Comparison of ENCODE assay signal across 1 cellular context in the genomic region with DNA sequence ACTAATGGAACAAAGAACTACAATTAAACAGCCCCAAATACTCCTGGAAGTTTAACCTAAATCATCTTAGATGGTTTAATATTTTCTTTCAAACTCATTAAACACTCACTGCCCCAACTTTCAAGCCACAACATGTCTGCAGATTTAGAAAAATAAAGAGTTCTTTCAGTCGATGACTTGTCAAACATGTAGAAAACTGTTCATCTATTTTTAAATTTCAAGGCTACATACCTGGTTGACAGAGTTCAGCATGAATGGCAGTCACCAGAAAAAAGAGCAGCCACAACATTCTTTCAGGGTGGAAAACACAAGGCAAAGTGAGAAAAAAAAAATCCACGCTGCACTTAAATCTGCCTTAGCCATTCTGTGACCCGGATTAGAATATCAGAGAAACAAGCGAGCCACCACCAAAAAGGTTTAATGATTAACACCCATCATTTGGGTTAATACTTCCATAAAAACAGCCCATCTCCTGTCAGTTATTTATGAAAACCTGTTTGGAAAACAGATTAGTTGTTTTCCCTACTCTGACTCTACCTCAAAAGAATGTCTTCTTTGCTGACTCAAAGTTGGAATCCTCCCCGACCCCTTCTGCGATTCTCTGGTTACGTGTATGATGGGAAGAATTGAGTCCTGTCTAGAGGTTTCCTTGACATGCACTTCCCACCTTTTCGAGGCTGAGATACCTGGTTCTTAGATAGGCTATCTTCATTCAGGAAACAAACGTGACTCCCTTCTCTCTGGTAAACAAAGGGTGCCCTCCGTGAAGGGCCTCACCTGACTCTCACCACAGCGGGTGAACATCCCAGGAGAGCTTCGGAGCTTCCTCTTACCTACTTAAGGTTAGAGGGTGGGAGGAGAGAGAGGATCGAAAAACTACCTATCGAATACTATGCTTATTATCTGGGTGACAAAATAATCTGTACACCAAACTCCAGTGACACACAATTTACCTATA.
TF ChIP-seq lines count a peak whose summit lies in the region.

A gene with protein sequence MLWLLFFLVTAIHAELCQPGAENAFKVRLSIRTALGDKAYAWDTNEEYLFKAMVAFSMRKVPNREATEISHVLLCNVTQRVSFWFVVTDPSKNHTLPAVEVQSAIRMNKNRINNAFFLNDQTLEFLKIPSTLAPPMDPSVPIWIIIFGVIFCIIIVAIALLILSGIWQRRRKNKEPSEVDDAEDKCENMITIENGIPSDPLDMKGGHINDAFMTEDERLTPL (minus strand): TSS at position 319 of the 958 bp plus-strand sequence. CDS start 30 bp downstream, at position 289.

TF ChIP-seq in H1, 55 proteins besides CTCF, POLR2A, EP300 and RAD21:
- TF ChIP-seq, protein P1, sequence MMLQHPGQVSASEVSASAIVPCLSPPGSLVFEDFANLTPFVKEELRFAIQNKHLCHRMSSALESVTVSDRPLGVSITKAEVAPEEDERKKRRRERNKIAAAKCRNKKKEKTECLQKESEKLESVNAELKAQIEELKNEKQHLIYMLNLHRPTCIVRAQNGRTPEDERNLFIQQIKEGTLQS (IDR thresholded peaks at IDR 0.05; ENCODE audit: insufficient read depth, low read depth, low read length) = no peak
- TF ChIP-seq PHF8 (conservative IDR thresholded peaks at IDR 0.05; ENCODE audit: low read depth, low read length) (no peak), CBX8 (IDR thresholded peaks at IDR 0.05; ENCODE audit: borderline replicate concordance, low read depth, low read length) (no peak), KDM4A (IDR thresholded peaks at IDR 0.05; ENCODE audit: low read depth, low read length, severe bottlenecking) (no peak), NRF1 (IDR thresholded peaks at IDR 0.05; ENCODE audit: low read depth, low read length) (no peak), TBP (IDR thresholded peaks at IDR 0.05; ENCODE audit: low read depth, low read length) (no peak), RNF2 (IDR thresholded peaks at IDR 0.05; ENCODE audit: borderline replicate concordance, low read depth, low read length, missing control alignments, poor library complexity, severe bottlenecking) (no peak), HDAC6 (IDR thresholded peaks at IDR 0.05; ENCODE audit: low read depth, low read length) (no peak), CBX5 (IDR thresholded peaks at IDR 0.05; ENCODE audit: low read depth, low read length) (no peak), BCL11A (IDR thresholded peaks at IDR 0.05; ENCODE audit: low read depth in 2 of 2, low read length in 2 of 2) (no peak), TAF7 (optimal IDR thresholded peaks at IDR 0.05; ENCODE audit: borderline replicate concordance, low read depth, low read length) (no peak), ZNF274 (IDR thresholded peaks at IDR 0.05; ENCODE audit: borderline replicate concordance, extremely low read depth, low read length) (no peak), TCF12 (IDR thresholded peaks at IDR 0.05; ENCODE audit: low read depth, low read length) (no peak), BACH1 (IDR thresholded peaks at IDR 0.05; ENCODE audit: low read length) (no peak), SIRT6 (IDR thresholded peaks at IDR 0.05; ENCODE audit: low read length) (no peak), RFX5 (IDR thresholded peaks at IDR 0.05; ENCODE audit: borderline replicate concordance, low read depth, low read length) (no peak), SIN3A (conservative IDR thresholded peaks at IDR 0.05 in 1 of 2, IDR thresholded peaks at IDR 0.05 in 1 of 2; ENCODE audit: low read depth in 1 of 2, low read length in 2 of 2) (no peak), CREB1 (IDR thresholded peaks at IDR 0.05) (no peak), CTBP2 (IDR thresholded peaks at IDR 0.05; ENCODE audit: borderline replicate concordance, insufficient read depth, insufficient read length, low read length) (no peak), EGR1 (IDR thresholded peaks at IDR 0.05; ENCODE audit: borderline replicate concordance, low read depth, low read length) (no peak)
